ENCODE assay signal across 7 cellular contexts in genomic region chr3:136085067-136085466, GRCh38.
DNase-seq lines count a peak whose midpoint lies in the region; ATAC-seq, FAIRE-seq and TF ChIP-seq lines count a peak whose summit lies in the region.
"Not testable (repeated sequence)": the region's sequence is repeated elsewhere in the genome, so short reads cannot be mapped to it uniquely, and the experiment has no call there.

No MANE protein-coding gene starts in this region.

- not testable (repeated sequence) for BruUV-seq in K562 (replicated peaks; lab: Mats Ljungman, UMichigan)

- H3K9me3 ChIP-seq in K562 (replicated peaks; ENCODE audit: control insufficient read depth, insufficient read depth, low read depth, low read length), result not testable (repeated sequence)

- CTCF ChIA-PET in K562 (lab: Yijun Ruan, JAX; ENCODE audit: low intra/inter-chr PET ratio), result not testable (repeated sequence)

- intact Hi-C loops in K562 (cut with micrococcal nuclease), result not testable (repeated sequence)

- DNase-seq in M059J (ENCODE audit: low read depth) (peak; percentile 8), epithelial cell of esophagus (ENCODE audit: low read depth) (peak; percentile 14)
- DNase-seq in activated CD4-positive, alpha-beta T cell treated with anti-CD3 and anti-CD28 coated beads for 48 hours, result peak; percentile 25
- DNase-seq in K562 (ENCODE audit: extremely low read depth in 1 of 4, low spot score in 3 of 4); foreskin keratinocyte: not testable (repeated sequence)
- peak; percentile 6 for DNase-seq in stimulated activated CD4-positive, alpha-beta T cell treated with anti-CD3 and anti-CD28 coated beads, Interleukin-1b, Interleukin-23, amount 100 ng/mL, for 48 hours

- TF ChIP-seq POLR2A in K562 (conservative IDR thresholded peaks at IDR 0.05), result not testable (repeated sequence)

- not testable (repeated sequence) for H3K36me3 Mint-ChIP-seq in activated T-helper 17 cell treated with anti-CD3 and anti-CD28 coated beads, Interleukin-2, amount 50 U/mL, for 72 hours (ENCODE audit: low read depth)

- not testable (repeated sequence) for FAIRE-seq in K562 (lab: Jason Lieb, UNC)

- WGBS in K562 (ENCODE audit: insufficient coverage, low coverage, missing lambda C conversion rate), result 34% methylated on average over 3 of the region's 3 CpGs

- H3K9me1 ChIP-seq in K562 (ENCODE audit: control insufficient read depth, insufficient read depth, low read length), result not testable (repeated sequence)

- H2AFZ ChIP-seq in K562 (ENCODE audit: low read depth, low read length), result not testable (repeated sequence)

- not testable (repeated sequence) for H4K20me1 ChIP-seq in K562 (replicated peaks; ENCODE audit: control insufficient read depth, insufficient read depth, low read length)

- not testable (repeated sequence) for H3K9me3 Mint-ChIP-seq in activated T-helper 17 cell treated with anti-CD3 and anti-CD28 coated beads, Interleukin-2, amount 50 U/mL, for 72 hours

- H3K4me1 Mint-ChIP-seq in activated T-helper 17 cell treated with anti-CD3 and anti-CD28 coated beads, Interleukin-2, amount 50 U/mL, for 72 hours, result not testable (repeated sequence)

- not testable (repeated sequence) for H3K4me1 ChIP-seq in K562 (replicated peaks in 1 of 2; ENCODE audit: control insufficient read depth in 2 of 2, insufficient read depth in 2 of 2, low read length in 2 of 2); foreskin keratinocyte

- H3K4me3 Mint-ChIP-seq in activated T-helper 17 cell treated with anti-CD3 and anti-CD28 coated beads, Interleukin-2, amount 50 U/mL, for 72 hours, result not testable (repeated sequence)

- H3K79me2 ChIP-seq in K562 (ENCODE audit: control insufficient read depth, insufficient read depth, low read length), result not testable (repeated sequence)

- H3K27me3 ChIP-seq in K562 (ENCODE audit: control insufficient read depth in 2 of 2, insufficient read depth in 2 of 2, low read length in 2 of 2); foreskin keratinocyte: not testable (repeated sequence)

- not testable (repeated sequence) for H3K27me3 Mint-ChIP-seq in activated T-helper 17 cell treated with anti-CD3 and anti-CD28 coated beads, Interleukin-2, amount 50 U/mL, for 72 hours

- not testable (repeated sequence) for TF ChIP-seq CTCF in K562 (IDR thresholded peaks at IDR 0.05 in 2 of 3, conservative IDR thresholded peaks at IDR 0.05 in 1 of 3; ENCODE audit: insufficient read depth in 2 of 3, low read depth in 1 of 3, low read length in 3 of 3); epithelial cell of esophagus (IDR thresholded peaks at IDR 0.05; ENCODE audit: insufficient read depth, low read depth, low read length, missing control alignments); foreskin keratinocyte (conservative IDR thresholded peaks at IDR 0.05)

- not testable (repeated sequence) for H3K27ac Mint-ChIP-seq in activated T-helper 17 cell treated with anti-CD3 and anti-CD28 coated beads, Interleukin-2, amount 50 U/mL, for 72 hours

- H3K9ac ChIP-seq in K562 (ENCODE audit: insufficient read depth in 1 of 2, low read depth in 2 of 2, low read length in 2 of 2), result not testable (repeated sequence)

- TF ChIP-seq RAD21 in K562 (CRISPR knock-in tag; conservative IDR thresholded peaks at IDR 0.05 in 1 of 2, IDR thresholded peaks at IDR 0.05 in 1 of 2), result not testable (repeated sequence)

- POLR2A ChIA-PET in K562 (lab: Yijun Ruan, JAX), result not testable (repeated sequence)

- not testable (repeated sequence) for TF ChIP-seq EP300 in K562 (IDR thresholded peaks at IDR 0.05; ENCODE audit: low read length)

- in situ Hi-C loops in K562 (cut with MboI), result not testable (repeated sequence)

- H3K4me3 ChIP-seq in K562; epithelial cell of esophagus (ENCODE audit: low read length): not testable (repeated sequence)

- H3K27ac ChIP-seq in K562 (ENCODE audit: extremely low read depth, low read depth, low read length); foreskin keratinocyte: not testable (repeated sequence)

- not testable (repeated sequence) for H3K4me2 ChIP-seq in K562 (ENCODE audit: insufficient read depth, low read length)

- ATAC-seq in activated T-helper 17 cell treated with anti-CD3 and anti-CD28 coated beads, Interleukin-2, amount 50 U/mL, for 72 hours (replicated peaks), result peak; percentile 82
- ATAC-seq in K562, result not testable (repeated sequence)
- ATAC-seq in foreskin keratinocyte, result peak; percentile 52

- H3K36me3 ChIP-seq in K562 (ENCODE audit: control insufficient read depth, insufficient read depth, low read length), result not testable (repeated sequence)

TF ChIP-seq in K562, 482 proteins besides CTCF, POLR2A, EP300 and RAD21:
- TF ChIP-seq ZNF431 (CRISPR knock-in tag; IDR thresholded peaks at IDR 0.05), result peak; percentile 79; the same call in 1 of the 2 replicates
